8 cellular contexts compared by ENCODE assay signal in the genomic region with DNA sequence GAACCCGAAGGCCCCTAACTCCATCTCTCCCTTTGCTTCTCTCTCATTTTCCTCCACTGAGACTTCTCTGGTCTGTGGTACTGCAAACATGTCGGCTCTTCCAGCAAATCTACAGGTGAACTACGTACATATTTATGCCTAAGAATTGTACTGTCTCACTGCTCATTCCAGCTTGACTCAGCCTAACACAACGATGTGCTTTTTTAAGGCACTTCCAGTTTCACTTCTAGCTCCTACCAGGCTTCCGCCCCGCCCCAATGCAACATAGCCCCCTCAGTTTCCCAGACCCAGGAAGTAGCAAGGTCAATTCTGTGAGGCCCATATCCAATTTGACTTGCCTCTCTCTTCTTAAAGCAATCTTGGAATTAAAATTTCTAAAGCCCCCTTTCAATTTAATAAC.
DNase-seq lines count a peak whose midpoint lies in the region; ATAC-seq and TF ChIP-seq lines count a peak whose summit lies in the region.

No MANE protein-coding gene starts in this region.

- H3K9me3 Mint-ChIP-seq in activated naive CD8-positive, alpha-beta T cell treated with anti-CD3 and anti-CD28 coated beads, Interleukin-2, amount 10 ng/mL, durations not matched to agents 7 days and 5 days: no peaks in the 10 kb centered on the region

- H3K4me3 Mint-ChIP-seq in activated naive CD8-positive, alpha-beta T cell treated with anti-CD3 and anti-CD28 coated beads, Interleukin-2, amount 10 ng/mL, durations not matched to agents 7 days and 5 days: peak overlapping the region; percentile 94

- TF ChIP-seq CTCF in RWPE1 (conservative IDR thresholded peaks at IDR 0.05; ENCODE audit: low read depth): no peak

- H3K27ac Mint-ChIP-seq in activated naive CD8-positive, alpha-beta T cell treated with anti-CD3 and anti-CD28 coated beads, Interleukin-2, amount 10 ng/mL, durations not matched to agents 7 days and 5 days: peak overlapping the region; percentile 93

- intact Hi-C loops in right cardiac atrium (cut with DNase I): no loop called here

- peaks cover 20% of the 10 kb centered on the region for H3K36me3 Mint-ChIP-seq in activated naive CD8-positive, alpha-beta T cell treated with anti-CD3 and anti-CD28 coated beads, Interleukin-2, amount 10 ng/mL, durations not matched to agents 7 days and 5 days

- no peaks in the 10 kb centered on the region for H3K27me3 ChIP-seq in right cardiac atrium (ENCODE audit: control insufficient read depth, insufficient read depth)

- H3K4me3 ChIP-seq in right cardiac atrium (ENCODE audit: low read length): peak overlapping the region; percentile 48

- no peaks in the 10 kb centered on the region for H3K27me3 Mint-ChIP-seq in activated naive CD8-positive, alpha-beta T cell treated with anti-CD3 and anti-CD28 coated beads, Interleukin-2, amount 10 ng/mL, durations not matched to agents 7 days and 5 days

- CTCF ChIA-PET in RWPE1 (lab: Yijun Ruan, JAX): no interaction called here

- WGBS in right cardiac atrium: 12% methylated on average over 6 of the region's 6 CpGs

- DNase-seq in RWPE1 (ENCODE audit: low spot score) (peak; percentile 73), right cardiac atrium (peak; percentile 53 to 86 (median 83)), NCI-H1417 (lab: John Stamatoyannopoulos, UW) (no peak), NCI-H2107 (lab: John Stamatoyannopoulos, UW) (no peak)
- DNase-seq in activated naive CD8-positive, alpha-beta T cell treated with anti-CD3 and anti-CD28 coated beads, Interleukin-2, amount 10 ng/mL, durations not matched to agents 7 days and 5 days: peak; percentile 66
- peak; percentile 39 to 48 for DNase-seq in stimulated activated CD4-positive, alpha-beta T cell treated with anti-CD3 and anti-CD28 coated beads, Interleukin-1b, Interleukin-23, amount 100 ng/mL, for 4 hours (ENCODE audit: low read depth in 2 of 2)

- POLR2A ChIA-PET in RWPE1 (lab: Yijun Ruan, JAX; ENCODE audit: low non-redundant PET): no interaction called here
- POLR2A ChIA-PET in activated naive CD8-positive, alpha-beta T cell treated with anti-CD3 and anti-CD28 coated beads, Interleukin-2, amount 10 ng/mL, durations not matched to agents 7 days and 5 days (lab: Charles Lee): interaction anchor here (0.7 to 3.2 kb wide), 5 partner anchors 10 to 79 kb away, joined by 3 to 33 read pairs (median 6); partner anchors contain the start of gene RNF38

- peaks cover 6% of the 10 kb centered on the region for H3K4me1 ChIP-seq in right cardiac atrium (ENCODE audit: control insufficient read depth, insufficient read depth, low read length)

- peak; percentile 96 for ATAC-seq in GM18502 (IDR thresholded peaks at IDR 0.05; ENCODE audit: poor library complexity, unreplicated experiment)
- peak; percentile 95 for ATAC-seq in HG02798 (IDR thresholded peaks at IDR 0.05; ENCODE audit: poor library complexity, unreplicated experiment)
- ATAC-seq in activated naive CD8-positive, alpha-beta T cell treated with anti-CD3 and anti-CD28 coated beads, Interleukin-2, amount 10 ng/mL, durations not matched to agents 7 days and 5 days (ENCODE audit: low read depth): peak; percentile 96
- peak; percentile 91 to 94 for ATAC-seq in right cardiac atrium

- peaks cover 29% of the 10 kb centered on the region for H3K4me1 Mint-ChIP-seq in activated naive CD8-positive, alpha-beta T cell treated with anti-CD3 and anti-CD28 coated beads, Interleukin-2, amount 10 ng/mL, durations not matched to agents 7 days and 5 days

- no peak overlapping the region for H3K27ac ChIP-seq in RWPE1
- H3K27ac ChIP-seq in right cardiac atrium (ENCODE audit: low read length): peak overlapping the region; percentile 91

- no peaks in the 10 kb centered on the region for H3K9me3 ChIP-seq in right cardiac atrium (ENCODE audit: control insufficient read depth, low read length)

Comparison
In these comparisons a context has a peak if more than half of its experiments do, and no peak if none do; other contexts are left out.
1. DNase-seq: peak in RWPE1 (single experiment), activated naive CD8-positive, alpha-beta T cell treated with anti-CD3 and anti-CD28 coated beads, Interleukin-2, amount 10 ng/mL, durations not matched to agents 7 days and 5 days (single experiment), right cardiac atrium (3 of 3) and stimulated activated CD4-positive, alpha-beta T cell treated with anti-CD3 and anti-CD28 coated beads, Interleukin-1b, Interleukin-23, amount 100 ng/mL, for 4 hours (2 of 2); none in NCI-H1417 (0 of 3) and NCI-H2107 (single experiment).
2. Peak in every context shown above with its lines, with median percentiles within 50 percentile points of each other: ATAC-seq.